ENCODE assay signal across 11 cellular contexts in genomic region chr17:56756536-56756935, GRCh38.
DNase-seq lines count a peak whose midpoint lies in the region; TF ChIP-seq lines count a peak whose summit lies in the region.
"Had no signal": no experiment of that assay in that cellular context is flagged by ENCODE, and none has a peak within 500 bp of the region (broad histone marks: within the 10 kb centered on the region; RNA-seq: fewer than 3 reads in every experiment).

No MANE protein-coding gene starts in this region.

- H3F3A ChIP-seq in SK-N-SH (replicated peaks; ENCODE audit: insufficient read depth): peaks cover 30% of the 10 kb centered on the region

- H3K79me2 ChIP-seq in SK-N-SH (ENCODE audit: insufficient read depth): no peaks in the 10 kb centered on the region

- POLR2A ChIA-PET in MCF 10A (lab: Yijun Ruan, JAX): interaction anchor here (0.6 to 1.4 kb wide), 5 partner anchors 14 to 1094 kb away, joined by 3 to 5 read pairs (median 4); no protein-coding TSS in a partner anchor
- POLR2A ChIA-PET in SK-N-SH (lab: Yijun Ruan, JAX): no interaction called here

- H3K9me2 ChIP-seq in SK-N-SH: no peaks in the 10 kb centered on the region

- no peak overlapping the region for H3K4me3 Mint-ChIP-seq in MCF 10A (ENCODE audit: unreplicated experiment)

- no peaks in the 10 kb centered on the region for H4K20me1 ChIP-seq in SK-N-SH (ENCODE audit: insufficient read depth)

- TF ChIP-seq CTCF in MCF 10A (IDR thresholded peaks at IDR 0.05; ENCODE audit: unreplicated experiment) (no peak), breast epithelium (IDR thresholded peaks at IDR 0.05) (no peak), SK-N-SH (IDR thresholded peaks at IDR 0.05) (no peak), fibroblast of villous mesenchyme (IDR thresholded peaks at IDR 0.05; ENCODE audit: insufficient read depth, low read depth, low read length) (no peak)

- no peak for TF ChIP-seq RAD21 in SK-N-SH (IDR thresholded peaks at IDR 0.05; ENCODE audit: low read length)

- no peak overlapping the region for H3K27ac Mint-ChIP-seq in MCF 10A (ENCODE audit: low read depth, unreplicated experiment)

- H3K27ac ChIP-seq in breast epithelium (no peak overlapping the region), SK-N-SH (ENCODE audit: low read depth in 2 of 2, low read length in 1 of 2) (peak overlapping the region in 1 of 2 experiments; percentile 73; a peak in 2 of 4 replicates)
- H3K27ac ChIP-seq: KMS-11 had no signal

- no peaks in the 10 kb centered on the region for H3K36me3 Mint-ChIP-seq in MCF 10A (ENCODE audit: insufficient read depth, unreplicated experiment)

- TF ChIP-seq EP300 in SK-N-SH (IDR thresholded peaks at IDR 0.05; ENCODE audit: borderline replicate concordance in 1 of 2, low read depth in 1 of 2, low read length in 1 of 2): peak in 1 of 2 experiments; percentile 42; a peak in 1 of 4 replicates

- H3K4me2 ChIP-seq in SK-N-SH: peak overlapping the region; percentile 15; the same call in 1 of the 2 replicates
- H3K4me2 ChIP-seq: KMS-11 had no signal

- no peaks in the 10 kb centered on the region for H3K27me3 Mint-ChIP-seq in MCF 10A (ENCODE audit: insufficient read depth, unreplicated experiment)

- BruUV-seq in MCF 10A (replicated peaks; lab: Mats Ljungman, UMichigan): no TSS peak

- CTCF ChIA-PET in MCF 10A (lab: Yijun Ruan, JAX): interaction anchor here (0.6 to 0.9 kb wide), 4 partner anchors 24 to 1666 kb away, joined by 3 to 4 read pairs (median 4); no protein-coding TSS in a partner anchor
- CTCF ChIA-PET in SK-N-SH (lab: Yijun Ruan, JAX): interaction anchor here (4.4 to 8.1 kb wide), 2 partner anchors 23 to 40 kb away, joined by 24 to 32 read pairs; no protein-coding TSS in a partner anchor

- 11% methylated on average over 2 of the region's 2 CpGs for WGBS in SK-N-SH (ENCODE audit: low lambda C conversion rate)

- no peaks in the 10 kb centered on the region for H3K9me3 ChIP-seq in breast epithelium
- no peaks in the 10 kb centered on the region for H3K9me3 ChIP-seq in SK-N-SH

- H3K4me3 ChIP-seq in breast epithelium (no peak overlapping the region), SK-N-SH (ENCODE audit: low read depth in 2 of 2, low read length in 1 of 2) (no peak overlapping the region), fibroblast of villous mesenchyme (ENCODE audit: low read depth, low read length) (no peak overlapping the region)

- H3K4me1 ChIP-seq in breast epithelium (no peaks in the 10 kb centered on the region), SK-N-SH (ENCODE audit: control insufficient read depth in 1 of 2, insufficient read depth in 2 of 2, low read depth in 1 of 2, low read length in 1 of 2) (peaks cover 3 to 18% of the 10 kb centered on the region in 2 experiments; a peak in 3 of 4 replicates)

- no peaks in the 10 kb centered on the region for H3K9me3 Mint-ChIP-seq in MCF 10A (ENCODE audit: unreplicated experiment)

- intact Hi-C loops in MCF 10A (cut with micrococcal nuclease) (no loop called here), breast epithelium (cut with DNase I; ENCODE audit: low total_unique reads) (no loop called here)

- TF ChIP-seq POLR2A in breast epithelium (IDR thresholded peaks at IDR 0.05): no peak

- no peaks in the 10 kb centered on the region for H3K27me3 ChIP-seq in breast epithelium
- no peaks in the 10 kb centered on the region for H3K27me3 ChIP-seq in SK-N-SH (ENCODE audit: insufficient read depth)

- no peak overlapping the region for H3K9ac ChIP-seq in SK-N-SH
- H3K9ac ChIP-seq: KMS-11 had no signal

- H3K36me3 ChIP-seq in breast epithelium (no peaks in the 10 kb centered on the region), SK-N-SH (replicated peaks in 1 of 2; ENCODE audit: control insufficient read depth in 1 of 2, insufficient read depth in 2 of 2, low read length in 1 of 2) (no peaks in the 10 kb centered on the region)

- no peak overlapping the region for H2AFZ ChIP-seq in SK-N-SH (ENCODE audit: low read depth)

- peaks cover 14% of the 10 kb centered on the region for H3K4me1 Mint-ChIP-seq in MCF 10A (ENCODE audit: insufficient read depth, unreplicated experiment)

- DNase-seq in MCF 10A (ENCODE audit: unreplicated experiment) (peak; percentile 68), breast epithelium (ENCODE audit: low spot score in 2 of 2) (no peak), SK-N-SH (no peak), fibroblast of villous mesenchyme (ENCODE audit: low read depth) (peak; percentile 84), NCI-H1930 (lab: John Stamatoyannopoulos, UW) (no peak), AML-193 (lab: John Stamatoyannopoulos, UW) (no peak), NCI-H2081 treated with DMSO at 0.1 percent for 48 hours (lab: John Stamatoyannopoulos, UW) (no peak), NCI-H524 treated with DMSO at 0.1 percent for 48 hours (lab: John Stamatoyannopoulos, UW) (no peak)
- DNase-seq: NCI-H82, occipital lobe had no signal

TF ChIP-seq in SK-N-SH, 30 proteins besides CTCF, POLR2A, EP300 and RAD21 (continues in another document):
- TF ChIP-seq TCF12 (IDR thresholded peaks at IDR 0.05): peak; percentile 72; the same call in 1 of the 2 replicates
- TF ChIP-seq MEF2A (IDR thresholded peaks at IDR 0.05; ENCODE audit: borderline replicate concordance, low read depth): no peak
- TF ChIP-seq FOSL2 (IDR thresholded peaks at IDR 0.05; ENCODE audit: borderline replicate concordance, low read depth): peak; percentile 94
- no peak for TF ChIP-seq EZH2phosphoT487 (IDR thresholded peaks at IDR 0.05; ENCODE audit: borderline replicate concordance, low read depth)
- peak; percentile 90 for TF ChIP-seq JUND (IDR thresholded peaks at IDR 0.05)
- TF ChIP-seq ELF1 (IDR thresholded peaks at IDR 0.05): no peak
- TF ChIP-seq SIN3A (IDR thresholded peaks at IDR 0.05; ENCODE audit: borderline replicate concordance, low read depth, low read length): no peak
- TF ChIP-seq TAF1 (IDR thresholded peaks at IDR 0.05; ENCODE audit: borderline replicate concordance, low read depth, low read length): no peak
- no peak for TF ChIP-seq IRF3 (IDR thresholded peaks at IDR 0.05; ENCODE audit: low read depth, low read length)
- no peak for TF ChIP-seq YY1 (IDR thresholded peaks at IDR 0.05; ENCODE audit: low read depth)
- TF ChIP-seq FOXJ3 (CRISPR knock-in tag; IDR thresholded peaks at IDR 0.05): no peak
- no peak for TF ChIP-seq REST (IDR thresholded peaks at IDR 0.05; ENCODE audit: low read depth, low read length)
- TF ChIP-seq RFX5 (IDR thresholded peaks at IDR 0.05; ENCODE audit: low read length): no peak
- TF ChIP-seq TEAD4 (IDR thresholded peaks at IDR 0.05; ENCODE audit: borderline replicate concordance, insufficient read depth): no peak
- TF ChIP-seq MAX (IDR thresholded peaks at IDR 0.05; ENCODE audit: low read depth): peak; percentile 90
- TF ChIP-seq POLR2AphosphoS5 (IDR thresholded peaks at IDR 0.05; ENCODE audit: low read depth, low read length): no peak; the same call in 1 of the 2 replicates
- no peak for TF ChIP-seq NRF1 (IDR thresholded peaks at IDR 0.05; ENCODE audit: low read depth, low read length)
- peak; percentile 52; the same call in 1 of the 2 replicates for TF ChIP-seq PBX3 (IDR thresholded peaks at IDR 0.05)
- no peak for TF ChIP-seq GATA2 (CRISPR knock-in tag; IDR thresholded peaks at IDR 0.05)

Comparison
In these comparisons a context has a peak if more than half of its experiments do, and no peak if none do; other contexts are left out.
1. DNase-seq: peak in MCF 10A (single experiment) and fibroblast of villous mesenchyme (single experiment); none in breast epithelium (0 of 2), SK-N-SH (single experiment), NCI-H1930 (0 of 2), AML-193 (0 of 2), NCI-H2081 treated with DMSO at 0.1 percent for 48 hours (single experiment) and NCI-H524 treated with DMSO at 0.1 percent for 48 hours (single experiment).